In genomic region chr11:422249-422656, GRCh38 we compare ENCODE assay signal across 18 cellular contexts. TPM values are rescaled to one million over a fixed set of nuclear protein-coding genes. Genes with fewer than 3 reads are reported as not detected.
A peak's percentile ranks its signal among the peaks of the same experiment; 100 is the strongest.
DNase-seq lines count a peak whose midpoint lies in the region; ATAC-seq and TF ChIP-seq lines count a peak whose summit lies in the region.
"Had no signal": no experiment of that assay in that cellular context is flagged by ENCODE, and none has a peak within 500 bp of the region (broad histone marks: within the 10 kb centered on the region; RNA-seq: fewer than 3 reads in every experiment).

No MANE protein-coding gene starts in this region.

- no peak overlapping the region for H3K4me3 Mint-ChIP-seq in activated T-cell treated with anti-CD3 and anti-CD28 coated beads, Interleukin-2, amount 50 U/mL, for 24 hours
- no peak overlapping the region for H3K4me3 Mint-ChIP-seq in activated T-cell treated with anti-CD3 and anti-CD28 coated beads, Interleukin-2, amount 50 U/mL, for 72 hours
- no peak overlapping the region for H3K4me3 Mint-ChIP-seq in Caco-2 (ENCODE audit: unreplicated experiment)

- no peak for TF ChIP-seq CTCF in Caco-2 (IDR thresholded peaks at IDR 0.05; ENCODE audit: insufficient read depth in 1 of 2, low read depth in 1 of 2, low read length in 1 of 2, severe bottlenecking in 1 of 2, unreplicated experiment in 1 of 2)
- TF ChIP-seq CTCF in hepatocyte (IDR thresholded peaks at IDR 0.05; ENCODE audit: poor library complexity) = no peak
- no peak for TF ChIP-seq CTCF in GM10266 (IDR thresholded peaks at IDR 0.05; ENCODE audit: control insufficient read depth, insufficient read depth, low read depth, missing control alignments)

- H3K9me3 Mint-ChIP-seq in activated T-cell treated with anti-CD3 and anti-CD28 coated beads, Interleukin-2, amount 50 U/mL, for 24 hours = no peaks in the 10 kb centered on the region
- no peaks in the 10 kb centered on the region for H3K9me3 Mint-ChIP-seq in activated T-cell treated with anti-CD3 and anti-CD28 coated beads, Interleukin-2, amount 50 U/mL, for 72 hours
- no peaks in the 10 kb centered on the region for H3K9me3 Mint-ChIP-seq in Caco-2 (ENCODE audit: unreplicated experiment)

- no peaks in the 10 kb centered on the region for H3K9me3 ChIP-seq in Caco-2
- no peaks in the 10 kb centered on the region for H3K9me3 ChIP-seq in hepatocyte (ENCODE audit: low read depth)

- CTCF ChIA-PET in Caco-2 (lab: Charles Lee) = interaction anchor here (0.6 to 0.8 kb wide), 2 partner anchors 26 to 222 kb away, joined by 3 to 4 read pairs; no protein-coding TSS in a partner anchor

- H3K27ac ChIP-seq in hepatocyte = peak overlapping the region; percentile 35
- H3K27ac ChIP-seq: RWPE1 had no signal

- H3K27me3 Mint-ChIP-seq in activated T-cell treated with anti-CD3 and anti-CD28 coated beads, Interleukin-2, amount 50 U/mL, for 24 hours = no peaks in the 10 kb centered on the region
- no peaks in the 10 kb centered on the region for H3K27me3 Mint-ChIP-seq in activated T-cell treated with anti-CD3 and anti-CD28 coated beads, Interleukin-2, amount 50 U/mL, for 72 hours (ENCODE audit: low read depth)
- no peaks in the 10 kb centered on the region for H3K27me3 Mint-ChIP-seq in Caco-2 (ENCODE audit: insufficient read depth, unreplicated experiment)

- H3K4me1 Mint-ChIP-seq in activated T-cell treated with anti-CD3 and anti-CD28 coated beads, Interleukin-2, amount 50 U/mL, for 24 hours (ENCODE audit: low read depth) = peaks cover 2% of the 10 kb centered on the region
- H3K4me1 Mint-ChIP-seq in activated T-cell treated with anti-CD3 and anti-CD28 coated beads, Interleukin-2, amount 50 U/mL, for 72 hours (ENCODE audit: low read depth) = no peaks in the 10 kb centered on the region
- H3K4me1 Mint-ChIP-seq in Caco-2 (ENCODE audit: low read depth, unreplicated experiment) = peaks cover 13% of the 10 kb centered on the region

- BruUV-seq in Caco-2 (replicated peaks; lab: Mats Ljungman, UMichigan) = no TSS peak

- H3K4me2 ChIP-seq in hepatocyte = no peak overlapping the region

- ATAC-seq in activated T-cell treated with anti-CD3 and anti-CD28 coated beads, Interleukin-2, amount 50 U/mL, for 72 hours (replicated peaks in 1 of 2) = no peak
- ATAC-seq in GM18505 (IDR thresholded peaks at IDR 0.05; ENCODE audit: unreplicated experiment) = no peak

- POLR2A ChIA-PET in Caco-2 (lab: Charles Lee) = interaction anchor here (0.7 to 1.4 kb wide), 2 partner anchors 23 to 26 kb away, joined by 5 read pairs; no protein-coding TSS in a partner anchor

- no peaks in the 10 kb centered on the region for H3K79me2 ChIP-seq in hepatocyte

- H3K27me3 ChIP-seq in Caco-2 (replicated peaks; ENCODE audit: control insufficient read depth, insufficient read depth, low read length) = no peaks in the 10 kb centered on the region
- H3K27me3 ChIP-seq in hepatocyte = peaks cover 6% of the 10 kb centered on the region

- intact Hi-C loops in Caco-2 (cut with micrococcal nuclease; ENCODE audit: unreplicated experiment) = no loop called here

- H3K36me3 Mint-ChIP-seq in activated T-cell treated with anti-CD3 and anti-CD28 coated beads, Interleukin-2, amount 50 U/mL, for 24 hours (ENCODE audit: low read depth) = peaks cover 12% of the 10 kb centered on the region
- peaks cover 2% of the 10 kb centered on the region in 2 donors for H3K36me3 Mint-ChIP-seq in activated T-cell treated with anti-CD3 and anti-CD28 coated beads, Interleukin-2, amount 50 U/mL, for 72 hours (ENCODE audit: insufficient read depth in 2 of 2)
- H3K36me3 Mint-ChIP-seq in Caco-2 (ENCODE audit: insufficient read depth, unreplicated experiment) = peaks cover 50% of the 10 kb centered on the region

- H3K4me1 ChIP-seq in Caco-2 = peaks cover 27% of the 10 kb centered on the region
- peaks cover 5% of the 10 kb centered on the region for H3K4me1 ChIP-seq in hepatocyte (ENCODE audit: insufficient read depth)

- no peak overlapping the region for H3K27ac Mint-ChIP-seq in activated T-cell treated with anti-CD3 and anti-CD28 coated beads, Interleukin-2, amount 50 U/mL, for 24 hours
- H3K27ac Mint-ChIP-seq in activated T-cell treated with anti-CD3 and anti-CD28 coated beads, Interleukin-2, amount 50 U/mL, for 72 hours = no peak overlapping the region
- no peak overlapping the region for H3K27ac Mint-ChIP-seq in Caco-2 (ENCODE audit: unreplicated experiment)

- DNase-seq in activated T-cell treated with anti-CD3 and anti-CD28 coated beads, Interleukin-2, amount 50 U/mL, for 24 hours = peak; percentile 28
- DNase-seq in activated T-cell treated with anti-CD3 and anti-CD28 coated beads, Interleukin-2, amount 50 U/mL, for 72 hours = no peak
- DNase-seq in Caco-2 = peak; percentile 39 to 72
- DNase-seq in OCI-M1 (lab: John Stamatoyannopoulos, UW) = peak; percentile 29
- no peak for DNase-seq in hepatocyte (ENCODE audit: low spot score)
- DNase-seq in GM10266 (ENCODE audit: extremely low spot score) = no peak
- no peak for DNase-seq in activated gamma-delta T cell (lab: John Stamatoyannopoulos, UW)
- DNase-seq: DND-41, GF-D8, H7, NCI-H1436, NCI-H2081, NCI-H510A treated with DMSO at 0.1 percent for 48 hours had no signal

- peaks cover 4% of the 10 kb centered on the region; the same call in 1 of the 2 replicates for H3K36me3 ChIP-seq in Caco-2 (ENCODE audit: control insufficient read depth, insufficient read depth, low read length)
- H3K36me3 ChIP-seq in hepatocyte (replicated peaks; ENCODE audit: insufficient read depth, low read depth) = no peaks in the 10 kb centered on the region

- H3K9me2 ChIP-seq in hepatocyte (replicated peaks; ENCODE audit: insufficient read depth) = no peaks in the 10 kb centered on the region

- no peaks in the 10 kb centered on the region for H4K20me1 ChIP-seq in hepatocyte (ENCODE audit: insufficient read depth, poor library complexity, severe bottlenecking)

- no peak overlapping the region for H2AFZ ChIP-seq in hepatocyte

- TF ChIP-seq POLR2A in GM18505 (IDR thresholded peaks at IDR 0.05; ENCODE audit: borderline replicate concordance, extremely low read depth, insufficient read depth, insufficient read length) = no peak

- WGBS in hepatocyte (ENCODE audit: low lambda C conversion rate, missing lambda C conversion rate) = 34% methylated on average over 10 of the region's 10 CpGs

- H3K4me3 ChIP-seq in Caco-2 (ENCODE audit: low read depth, low read length) (no peak overlapping the region), hepatocyte (no peak overlapping the region)

RNA-seq across cellular contexts. Expression of gene SIGIRR, which starts 7.5 kb away (rescaled TPM):
- total RNA-seq in activated T-cell treated with anti-CD3 and anti-CD28 coated beads, Interleukin-2, amount 50 U/mL, for 72 hours = 10 to 100 TPM; 59.3 to 68.4 TPM
- total RNA-seq in Caco-2 (2022) (119 and 124 TPM in 2 replicates), hepatocyte (42.4 and 52.1 TPM in 2 replicates)
- 77.4 and 85.3 TPM in 2 replicates for polyA plus RNA-seq in hepatocyte

RNA-seq across cellular contexts. Expression of gene ANO9, which starts 19.6 kb away (rescaled TPM):
- total RNA-seq in activated T-cell treated with anti-CD3 and anti-CD28 coated beads, Interleukin-2, amount 50 U/mL, for 72 hours = 10 to 100 TPM; 34.3 to 56.5 TPM
- total RNA-seq in Caco-2 (2022) (85.5 and 92.6 TPM in 2 replicates), hepatocyte (19.5 and 21.2 TPM in 2 replicates)
- 34.9 and 35.7 TPM in 2 replicates for polyA plus RNA-seq in hepatocyte
- total RNA-seq: A673, LHCN-M2 had no signal

RNA-seq across cellular contexts. Expression of gene PTDSS2, which starts 27.8 kb away (rescaled TPM):
- 10 to 100 TPM; 20.6 to 22.5 TPM for total RNA-seq in activated T-cell treated with anti-CD3 and anti-CD28 coated beads, Interleukin-2, amount 50 U/mL, for 72 hours
- total RNA-seq in Caco-2 (2022) (40.6 and 44.3 TPM in 2 replicates), hepatocyte (29.7 and 31.5 TPM in 2 replicates)
- polyA plus RNA-seq in hepatocyte = 50.6 and 50.8 TPM in 2 replicates

RNA-seq across cellular contexts. Expression of gene PKP3, which starts 28.2 kb away (rescaled TPM):
- 1 to 10 TPM in 1 of 2 donors, under 1 TPM in 1; 0.16 to 1.2 TPM for total RNA-seq in activated T-cell treated with anti-CD3 and anti-CD28 coated beads, Interleukin-2, amount 50 U/mL, for 72 hours
- total RNA-seq in Caco-2 (2022) (143 and 149 TPM in 2 replicates), hepatocyte (55.6 and 62.1 TPM in 2 replicates)
- polyA plus RNA-seq in hepatocyte = 89.5 and 91.3 TPM in 2 replicates
- total RNA-seq: A673, OCI-LY7 had no signal

RNA-seq across cellular contexts. Expression of gene B4GALNT4, which starts 53.0 kb away (rescaled TPM):
- total RNA-seq in activated T-cell treated with anti-CD3 and anti-CD28 coated beads, Interleukin-2, amount 50 U/mL, for 72 hours = 1 to 10 TPM; 2.1 to 2.7 TPM
- total RNA-seq in Caco-2 (2022) (30.7 and 35.6 TPM in 2 replicates), hepatocyte (27.8 and 38.8 TPM in 2 replicates)
- 30.0 and 44.6 TPM in 2 replicates for polyA plus RNA-seq in hepatocyte
- total RNA-seq: OCI-LY7 had no signal

Comparison
In these comparisons a context has a peak if more than half of its experiments do, and no peak if none do; other contexts are left out.
1. DNase-seq: peak in activated T-cell treated with anti-CD3 and anti-CD28 coated beads, Interleukin-2, amount 50 U/mL, for 24 hours (single experiment), Caco-2 (2 of 2) and OCI-M1 (single experiment); none in activated T-cell treated with anti-CD3 and anti-CD28 coated beads, Interleukin-2, amount 50 U/mL, for 72 hours (0 of 2), hepatocyte (single experiment), GM10266 (single experiment) and activated gamma-delta T cell (single experiment).